7 cellular contexts compared by ENCODE assay signal in genomic region chr6:71419217-71419953, GRCh38.
DNase-seq lines count a peak whose midpoint lies in the region; ATAC-seq lines count a peak whose summit lies in the region.

No MANE protein-coding gene starts in this region.

- H3K9ac ChIP-seq in HUES6 (ENCODE audit: low read length) (peak overlapping the region; percentile 72), iPS-15b (ENCODE audit: low read depth, low read length) (peak overlapping the region; percentile 17)

- H3K4me1 Mint-ChIP-seq in stimulated activated naive CD8-positive, alpha-beta T cell treated with anti-CD3 and anti-CD28 coated beads, Interleukin-15, amount 100 ng/mL, for 72 hours, result peaks cover 6% of the 10 kb centered on the region

- 19 to 41% (median 31%) methylated on average over 27 of the region's 27 CpGs for WGBS in adipose tissue, 3 donors

- H3K27ac ChIP-seq in HUES6 (ENCODE audit: low read depth, low read length), result no peak overlapping the region
- H3K27ac ChIP-seq in adipose tissue (ENCODE audit: low read depth, low read length), result peak overlapping the region; percentile 69
- H3K27ac ChIP-seq in effector memory CD4-positive, alpha-beta T cell (ENCODE audit: insufficient read depth, low read length, poor library complexity, severe bottlenecking), result no peak overlapping the region

- H3K36me3 ChIP-seq in HUES6 (ENCODE audit: control insufficient read depth, insufficient read depth, low read length), result peaks cover 5% of the 10 kb centered on the region; the same call in 1 of the 2 replicates
- no peaks in the 10 kb centered on the region for H3K36me3 ChIP-seq in iPS-15b (ENCODE audit: control insufficient read depth, insufficient read depth, low read length)
- no peaks in the 10 kb centered on the region for H3K36me3 ChIP-seq in effector memory CD4-positive, alpha-beta T cell (ENCODE audit: control insufficient read depth, insufficient read depth, low read length)

- peaks cover 17% of the 10 kb centered on the region for H3K27me3 ChIP-seq in HUES6 (ENCODE audit: control insufficient read depth, insufficient read depth, low read length)
- peaks cover 12% of the 10 kb centered on the region for H3K27me3 ChIP-seq in iPS-15b (ENCODE audit: control insufficient read depth, insufficient read depth, low read length)
- H3K27me3 ChIP-seq in effector memory CD4-positive, alpha-beta T cell (replicated peaks; ENCODE audit: control insufficient read depth, insufficient read depth, low read length, poor library complexity, severe bottlenecking), result peaks cover 9% of the 10 kb centered on the region

- H3K4me1 ChIP-seq in HUES6 (ENCODE audit: control insufficient read depth, insufficient read depth, low read length), result peaks cover 5% of the 10 kb centered on the region; the same call in 1 of the 2 replicates
- no peaks in the 10 kb centered on the region for H3K4me1 ChIP-seq in iPS-15b (ENCODE audit: control insufficient read depth, insufficient read depth, low read length)
- H3K4me1 ChIP-seq in effector memory CD4-positive, alpha-beta T cell (ENCODE audit: control insufficient read depth, insufficient read depth, low read length, poor library complexity, severe bottlenecking), result no peaks in the 10 kb centered on the region

- no peaks in the 10 kb centered on the region for H3K9me3 Mint-ChIP-seq in stimulated activated naive CD8-positive, alpha-beta T cell treated with anti-CD3 and anti-CD28 coated beads, Interleukin-15, amount 100 ng/mL, for 72 hours

- DNase-seq in stimulated activated naive CD8-positive, alpha-beta T cell treated with anti-CD3 and anti-CD28 coated beads, Interleukin-15, amount 100 ng/mL, for 72 hours, result no peak
- no peak for DNase-seq in effector memory CD4-positive, alpha-beta T cell
- no peak for DNase-seq in cortex of kidney (lab: John Stamatoyannopoulos, UW)

- H3K9me3 ChIP-seq in HUES6 (ENCODE audit: control insufficient read depth, insufficient read depth, low read depth, low read length) (no peaks in the 10 kb centered on the region), iPS-15b (ENCODE audit: control insufficient read depth, insufficient read depth, low read length) (no peaks in the 10 kb centered on the region)
- H3K9me3 ChIP-seq in effector memory CD4-positive, alpha-beta T cell (ENCODE audit: control insufficient read depth, low read length), result no peaks in the 10 kb centered on the region

- no peak for ATAC-seq in stimulated activated naive CD8-positive, alpha-beta T cell treated with anti-CD3 and anti-CD28 coated beads, Interleukin-15, amount 100 ng/mL, for 72 hours
- ATAC-seq in GM18519 (IDR thresholded peaks at IDR 0.05; ENCODE audit: low FRiP score, unreplicated experiment), result no peak

- H3K27ac Mint-ChIP-seq in stimulated activated naive CD8-positive, alpha-beta T cell treated with anti-CD3 and anti-CD28 coated beads, Interleukin-15, amount 100 ng/mL, for 72 hours, result no peak overlapping the region

- peaks cover 64% of the 10 kb centered on the region for H3K27me3 Mint-ChIP-seq in stimulated activated naive CD8-positive, alpha-beta T cell treated with anti-CD3 and anti-CD28 coated beads, Interleukin-15, amount 100 ng/mL, for 72 hours

- H3K4me3 ChIP-seq in HUES6 (ENCODE audit: low read depth, low read length) (peak overlapping the region; percentile 92), iPS-15b (ENCODE audit: low read depth, low read length) (peak overlapping the region; percentile 67)
- no peak overlapping the region for H3K4me3 ChIP-seq in effector memory CD4-positive, alpha-beta T cell (ENCODE audit: insufficient read depth, low read depth, low read length, poor library complexity, severe bottlenecking)

- peak overlapping the region; percentile 21 to 24 for H3K4me3 Mint-ChIP-seq in stimulated activated naive CD8-positive, alpha-beta T cell treated with anti-CD3 and anti-CD28 coated beads, Interleukin-15, amount 100 ng/mL, for 72 hours
